ENCODE assay signal across 15 cellular contexts in the genomic region with DNA sequence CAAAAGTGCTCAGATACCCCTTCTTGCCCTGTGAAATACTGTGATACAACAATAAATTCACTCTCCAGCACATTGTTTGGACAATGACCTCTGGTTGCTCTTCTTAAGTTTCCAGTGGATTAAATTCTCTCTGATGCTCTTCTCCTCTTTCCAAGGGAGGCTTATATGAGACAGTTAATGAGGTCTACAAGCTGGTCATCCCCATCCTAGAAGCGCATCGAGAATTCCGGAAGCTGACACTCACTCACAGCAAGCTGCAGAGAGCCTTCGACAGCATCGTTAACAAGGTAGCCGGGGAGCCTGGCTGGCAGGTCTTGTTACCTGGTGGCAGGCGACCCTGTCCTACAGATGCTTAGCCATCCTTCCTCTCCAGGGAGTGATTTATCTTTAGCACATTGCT.
"Had no signal": no experiment of that assay in that cellular context is flagged by ENCODE, and none has a peak within 500 bp of the region (broad histone marks: within the 10 kb centered on the region; RNA-seq: fewer than 3 reads in every experiment).

No MANE protein-coding gene starts in this region.

- H3K27ac ChIP-seq: brain microvascular endothelial cell, foreskin keratinocyte, lower lobe of right lung, ovary, right lobe of liver, thoracic aorta, upper lobe of right lung, WERI-Rb-1 had no signal

- H3K27ac Mint-ChIP-seq: activated CD4-positive, alpha-beta memory T cell treated with anti-CD3 and anti-CD28 coated beads, Interleukin-2, amount 10 ng/mL, durations not matched to agents 7 days and 5 days; activated naive CD8-positive, alpha-beta T cell had no signal

- H3K27me3 Mint-ChIP-seq: activated CD4-positive, alpha-beta memory T cell treated with anti-CD3 and anti-CD28 coated beads, Interleukin-2, amount 10 ng/mL, durations not matched to agents 7 days and 5 days; activated naive CD8-positive, alpha-beta T cell had no signal

- H3K4me3 Mint-ChIP-seq: activated CD4-positive, alpha-beta memory T cell treated with anti-CD3 and anti-CD28 coated beads, Interleukin-2, amount 10 ng/mL, durations not matched to agents 7 days and 5 days; activated naive CD8-positive, alpha-beta T cell had no signal

- H3K27me3 ChIP-seq: brain microvascular endothelial cell, foreskin keratinocyte, ovary, right lobe of liver, upper lobe of right lung had no signal

- ATAC-seq: foreskin keratinocyte, lower lobe of right lung, right lobe of liver, SK-N-SH treated with all-trans-retinoic acid at 6 μM for 48 hours, upper lobe of right lung had no signal

- H3K9me3 Mint-ChIP-seq: activated CD4-positive, alpha-beta memory T cell treated with anti-CD3 and anti-CD28 coated beads, Interleukin-2, amount 10 ng/mL, durations not matched to agents 7 days and 5 days had no signal

- DNase-seq: activated CD4-positive, alpha-beta memory T cell treated with anti-CD3 and anti-CD28 coated beads, Interleukin-2, amount 10 ng/mL, durations not matched to agents 7 days and 5 days; anterior cingulate cortex; brain microvascular endothelial cell; cerebellar nuclear complex; effector memory CD4-positive, alpha-beta T cell; foreskin keratinocyte; lower lobe of right lung; ovary; right lobe of liver; T-helper 1 cell; upper lobe of right lung; WERI-Rb-1 had no signal

- H3K9me3 ChIP-seq: lower lobe of right lung, ovary, right lobe of liver, thoracic aorta, upper lobe of right lung had no signal
